31 cellular contexts compared by ENCODE assay signal in genomic region chr11:114709960-114710359, GRCh38. TPM values are rescaled to one million over a fixed set of nuclear protein-coding genes. Genes with fewer than 3 reads are reported as not detected.
"Had no signal": no experiment of that assay in that cellular context is flagged by ENCODE, and none has a peak within 500 bp of the region (broad histone marks: within the 10 kb centered on the region; RNA-seq: fewer than 3 reads in every experiment).

No MANE protein-coding gene starts in this region.

- H3K36me3 ChIP-seq: esophagus squamous epithelium, gastrocnemius medialis, heart right ventricle, left lung, lower lobe of right lung had no signal

- H3K4me1 Mint-ChIP-seq: endodermal cell, mesothelial cell of epicardium, naive B cell had no signal

- H3K27ac Mint-ChIP-seq: dendritic cell treated with granulocyte-macrophage colony-stimulating factor and Interleukin-4, amounts not matched to agents 40 ng/mL and 50 ng/mL, for 4 days; effector memory CD8-positive, alpha-beta T cell; endodermal cell; mesothelial cell of epicardium; naive B cell had no signal

- H3K4me3 Mint-ChIP-seq: dendritic cell treated with granulocyte-macrophage colony-stimulating factor and Interleukin-4, amounts not matched to agents 40 ng/mL and 50 ng/mL, for 4 days; effector memory CD8-positive, alpha-beta T cell; endodermal cell; mesothelial cell of epicardium; naive B cell had no signal

- H3K27ac ChIP-seq: epithelial cell of prostate, esophagus squamous epithelium, gastrocnemius medialis, heart right ventricle, left lung, lower lobe of right lung had no signal

- H3K4me3 ChIP-seq: esophagus squamous epithelium, gastrocnemius medialis, heart right ventricle, left lung, lower lobe of right lung had no signal

- H3K36me3 Mint-ChIP-seq: mesothelial cell of epicardium, naive B cell had no signal

- H3K9me3 ChIP-seq: esophagus squamous epithelium, gastrocnemius medialis had no signal

- ATAC-seq: effector memory CD8-positive, alpha-beta T cell; esophagus mucosa; gastrocnemius medialis; heart right ventricle; left lung; left ventricle myocardium superior; lower lobe of right lung had no signal

- DNase-seq: cortex of kidney; effector CD8-positive, alpha-beta T cell; effector memory CD8-positive, alpha-beta T cell; endodermal cell; erythroblast; esophagus squamous epithelium; foreskin fibroblast; foreskin melanocyte; gastrocnemius medialis; glutamatergic neuron; head of caudate nucleus; heart right ventricle; hippocampal formation; islet precursor cell; kidney; kidney glomerular epithelial cell; left lung; left ventricle myocardium superior; lower lobe of right lung; mesenchymal stem cell; naive B cell had no signal

- H3K4me1 ChIP-seq: left lung, lower lobe of right lung had no signal

- H3K27me3 Mint-ChIP-seq: dendritic cell treated with granulocyte-macrophage colony-stimulating factor and Interleukin-4, amounts not matched to agents 40 ng/mL and 50 ng/mL, for 4 days; naive B cell had no signal

- H3K27me3 ChIP-seq: esophagus squamous epithelium, gastrocnemius medialis, heart right ventricle, left lung had no signal

RNA-seq across cellular contexts. Expression of gene NXPE2, which starts 31.6 kb away (rescaled TPM):
- total RNA-seq: chondrocyte, dermis microvascular lymphatic vessel endothelial cell, esophagus mucosa, glomerular endothelial cell, lung microvascular endothelial cell, mesenteric fat pad, mucosa of gallbladder had no signal
